ENCODE assay signal across 15 cellular contexts in the genomic region with DNA sequence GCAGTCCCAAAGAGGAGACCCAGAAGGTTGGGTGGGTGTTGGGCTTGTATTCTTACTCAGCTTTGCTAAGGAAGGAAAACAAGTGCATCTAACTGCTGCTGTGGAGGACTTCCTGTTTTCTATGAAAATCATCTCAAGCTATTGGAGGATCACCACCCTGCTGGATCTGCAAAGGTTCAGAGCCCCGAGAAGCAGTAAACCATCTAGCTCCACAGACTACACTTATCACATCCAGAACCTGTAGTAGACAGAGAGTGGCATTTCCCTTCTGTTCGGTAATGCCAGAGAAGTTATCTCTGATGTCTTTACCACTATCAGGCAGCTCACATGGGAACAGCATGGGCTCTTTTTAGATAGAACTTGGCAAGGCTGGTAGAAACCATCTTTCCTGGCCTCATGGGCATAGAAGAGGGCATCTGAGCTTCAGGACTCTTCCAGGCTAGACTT. TPM values are rescaled to one million over a fixed set of nuclear protein-coding genes. Genes with fewer than 3 reads are reported as not detected.
DNase-seq lines count a peak whose midpoint lies in the region; ATAC-seq, FAIRE-seq and TF ChIP-seq lines count a peak whose summit lies in the region.
"Had no signal": no experiment of that assay in that cellular context is flagged by ENCODE, and none has a peak within 500 bp of the region (broad histone marks: within the 10 kb centered on the region; RNA-seq: fewer than 3 reads in every experiment).

No MANE protein-coding gene starts in this region.

- H3K4me1 ChIP-seq in CD4-positive, CD25-positive, alpha-beta regulatory T cell (ENCODE audit: control insufficient read depth, insufficient read depth, low read length, poor library complexity, severe bottlenecking), result peaks cover 10% of the 10 kb centered on the region
- H3K4me1 ChIP-seq in stomach, result peaks cover 0 to 3% (median 0%) of the 10 kb centered on the region in 4 donors

- TF ChIP-seq CTCF in stomach (IDR thresholded peaks at IDR 0.05), result no peak

- peak overlapping the region; percentile 64 for H3K4me3 ChIP-seq in CD4-positive, CD25-positive, alpha-beta regulatory T cell (ENCODE audit: low read depth, low read length)
- H3K4me3 ChIP-seq in stomach, result no peak overlapping the region
- H3K4me3 ChIP-seq: PC-9 had no signal

- peaks cover 0 to 47% (median 25%) of the 10 kb centered on the region in 4 donors for H3K4me1 Mint-ChIP-seq in CD4-positive, CD25-positive, alpha-beta regulatory T cell
- H3K4me1 Mint-ChIP-seq in T-cell, result peaks cover 55 to 76% (median 62%) of the 10 kb centered on the region in 3 donors
- H3K4me1 Mint-ChIP-seq: nephron had no signal

- H3K27ac ChIP-seq in CD4-positive, CD25-positive, alpha-beta regulatory T cell (ENCODE audit: insufficient read depth, low read length, poor library complexity, severe bottlenecking), result no peak overlapping the region
- no peak overlapping the region for H3K27ac ChIP-seq in stomach
- H3K27ac ChIP-seq: PC-9 had no signal

- ATAC-seq in CD4-positive, CD25-positive, alpha-beta regulatory T cell (ENCODE audit: low read depth in 2 of 2), result peak; percentile 45 to 75
- ATAC-seq in T-cell (replicated peaks in 1 of 4) (peak; percentile 77 to 90 (median 84)), HG03342 (IDR thresholded peaks at IDR 0.05; ENCODE audit: unreplicated experiment) (no peak)

- CTCF ChIA-PET in T-cell (lab: Charles Lee), result interaction anchor here (0.9 to 2.8 kb wide), 6 partner anchors 13 to 688 kb away, joined by 5 to 18 read pairs (median 8); no protein-coding TSS in a partner anchor

- no peak for TF ChIP-seq POLR2A in GM12892 (IDR thresholded peaks at IDR 0.05; ENCODE audit: low read depth, low read length)
- no peak for TF ChIP-seq POLR2A in stomach (IDR thresholded peaks at IDR 0.05)

- peak overlapping the region; percentile 69 to 79 (median 75) for H3K27ac Mint-ChIP-seq in CD4-positive, CD25-positive, alpha-beta regulatory T cell
- peak overlapping the region; percentile 90 to 93 for H3K27ac Mint-ChIP-seq in T-cell
- H3K27ac Mint-ChIP-seq: dendritic cell treated with granulocyte-macrophage colony-stimulating factor and Interleukin-4, amounts not matched to agents 40 ng/mL and 50 ng/mL, for 4 days; nephron had no signal

- H3K9me3 Mint-ChIP-seq in CD4-positive, CD25-positive, alpha-beta regulatory T cell, result no peaks in the 10 kb centered on the region
- peaks cover 0 to 4% (median 0%) of the 10 kb centered on the region in 3 donors for H3K9me3 Mint-ChIP-seq in T-cell
- H3K9me3 Mint-ChIP-seq: dendritic cell treated with granulocyte-macrophage colony-stimulating factor and Interleukin-4, amounts not matched to agents 40 ng/mL and 50 ng/mL, for 4 days; nephron had no signal

- intact Hi-C loops in stomach (cut with DNase I; ENCODE audit: low total_unique reads), result no loop called here

- H3K27me3 Mint-ChIP-seq in CD4-positive, CD25-positive, alpha-beta regulatory T cell, result peaks cover 7% of the 10 kb centered on the region
- H3K27me3 Mint-ChIP-seq in T-cell, result no peaks in the 10 kb centered on the region
- H3K27me3 Mint-ChIP-seq: dendritic cell treated with granulocyte-macrophage colony-stimulating factor and Interleukin-4, amounts not matched to agents 40 ng/mL and 50 ng/mL, for 4 days had no signal

- peak overlapping the region in 1 of 4 donors; percentile 25 for H3K4me3 Mint-ChIP-seq in CD4-positive, CD25-positive, alpha-beta regulatory T cell
- peak overlapping the region in 2 of 3 donors; percentile 22 to 44 for H3K4me3 Mint-ChIP-seq in T-cell
- H3K4me3 Mint-ChIP-seq: dendritic cell treated with granulocyte-macrophage colony-stimulating factor and Interleukin-4, amounts not matched to agents 40 ng/mL and 50 ng/mL, for 4 days; nephron had no signal

- no peaks in the 10 kb centered on the region for H3K9me3 ChIP-seq in CD4-positive, CD25-positive, alpha-beta regulatory T cell (ENCODE audit: control insufficient read depth in 2 of 2, low read length in 2 of 2)
- no peaks in the 10 kb centered on the region for H3K9me3 ChIP-seq in stomach

- no peaks in the 10 kb centered on the region for H3K36me3 ChIP-seq in CD4-positive, CD25-positive, alpha-beta regulatory T cell (ENCODE audit: control insufficient read depth, insufficient read depth, low read length)
- H3K36me3 ChIP-seq in stomach, result no peaks in the 10 kb centered on the region

- TF ChIP-seq EP300 in stomach (IDR thresholded peaks at IDR 0.05), result no peak

- POLR2A ChIA-PET in T-cell (lab: Charles Lee), result interaction anchor here in 1 of 2 donors (0.5 to 0.7 kb wide), 3 partner anchors 10 to 43 kb away, joined by 3 read pairs; no protein-coding TSS in a partner anchor

- peak in 1 of 3 donors; percentile 80 for DNase-seq in CD4-positive, CD25-positive, alpha-beta regulatory T cell
- DNase-seq in GM12892 (ENCODE audit: insufficient read length), result no peak
- DNase-seq in T-cell, result peak in 4 of 34 experiments; percentile 8 to 31 (median 20)
- peak; percentile 16 for DNase-seq in central memory CD4-positive, alpha-beta T cell
- no peak for DNase-seq in T1000 (lab: John Stamatoyannopoulos, UW)
- DNase-seq in stimulated activated CD4-positive, alpha-beta T cell treated with anti-CD3 and anti-CD28 coated beads, Interleukin-4, amount 100 ng/mL, for 1 hour, result no peak
- DNase-seq in stomach, result no peak
- DNase-seq: aorta, C1 segment of cervical spinal cord, H7, NCI-H2227 treated with DMSO at 0.1 percent for 48 hours had no signal

- 57 to 72% (median 68%) methylated on average over 2 of the region's 2 CpGs for WGBS in stomach, 5 donors

- no peaks in the 10 kb centered on the region for H3K36me3 Mint-ChIP-seq in CD4-positive, CD25-positive, alpha-beta regulatory T cell
- H3K36me3 Mint-ChIP-seq in T-cell, result no peaks in the 10 kb centered on the region

- peak; percentile 87 for FAIRE-seq in GM12892 (lab: Jason Lieb, UNC)

- H3K27me3 ChIP-seq in CD4-positive, CD25-positive, alpha-beta regulatory T cell (ENCODE audit: control insufficient read depth, insufficient read depth, low read length), result no peaks in the 10 kb centered on the region
- H3K27me3 ChIP-seq in stomach, result no peaks in the 10 kb centered on the region

RNA-seq across cellular contexts. Expression of a gene that starts 21.7 kb away (rescaled TPM):
- not detected for total RNA-seq in CD4-positive, CD25-positive, alpha-beta regulatory T cell
- under 1 TPM in 1 of 4 donors, not detected in 3; 0.39 TPM for polyA plus RNA-seq in CD4-positive, CD25-positive, alpha-beta regulatory T cell
- 0.11 TPM for polyA plus RNA-seq in GM12892 (2012; ENCODE audit: missing spikeins)
- total RNA-seq in T-cell, result not detected
- not detected for total RNA-seq in stomach
- under 1 TPM in 1 of 3 donors, not detected in 2; 0.10 TPM for polyA plus RNA-seq in stomach
- total RNA-seq: PC-9 had no signal
- polyA plus RNA-seq: aorta had no signal

RNA-seq across cellular contexts. Expression of a gene that starts 45.8 kb away (rescaled TPM):
- total RNA-seq in CD4-positive, CD25-positive, alpha-beta regulatory T cell, result not detected
- polyA plus RNA-seq in CD4-positive, CD25-positive, alpha-beta regulatory T cell, result not detected
- polyA plus RNA-seq in GM12892 (2012; ENCODE audit: missing spikeins), result not detected
- under 1 TPM in 3 of 5 donors, not detected in 2; 0.07 to 0.13 (median 0.12) TPM for total RNA-seq in T-cell
- total RNA-seq in stomach, result 1 to 10 TPM in 1 of 5 donors, under 1 TPM in 2, not detected in 2; 0.58 to 1.9 (median 0.73) TPM
- polyA plus RNA-seq in stomach, result 1 to 10 TPM in 1 of 3 donors, under 1 TPM in 2; 0.25 to 1.3 (median 0.92) TPM
